17 cellular contexts compared by ENCODE assay signal in the genomic region with DNA sequence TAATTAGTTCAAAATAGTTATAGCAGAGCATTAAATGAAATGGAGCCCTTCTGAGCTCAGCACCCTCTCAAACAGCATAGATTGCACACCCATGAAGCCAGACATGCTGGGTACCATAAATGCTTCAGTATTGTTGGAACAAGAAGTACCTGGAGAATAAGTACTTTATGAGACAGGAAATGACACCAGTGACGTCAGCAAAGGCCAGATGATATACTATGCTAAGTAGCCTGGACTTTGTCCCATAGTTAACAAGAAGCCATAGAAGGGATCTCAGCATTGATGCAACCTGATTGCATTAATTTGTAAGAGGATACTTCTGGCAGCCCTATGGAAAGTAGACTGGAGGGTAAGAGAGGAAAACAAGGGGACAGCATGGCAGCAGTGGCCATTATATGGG. TPM values are rescaled to one million over a fixed set of nuclear protein-coding genes. Genes with fewer than 3 reads are reported as not detected.
DNase-seq lines count a peak whose midpoint lies in the region; ATAC-seq and TF ChIP-seq lines count a peak whose summit lies in the region.
"Had no signal": no experiment of that assay in that cellular context is flagged by ENCODE, and none has a peak within 500 bp of the region (broad histone marks: within the 10 kb centered on the region; RNA-seq: fewer than 3 reads in every experiment).

No MANE protein-coding gene starts in this region.

- no peaks in the 10 kb centered on the region for H3K27me3 ChIP-seq in ovary

- H3K36me3 ChIP-seq in mucosa of descending colon (ENCODE audit: low read depth) (no peaks in the 10 kb centered on the region), ovary (no peaks in the 10 kb centered on the region)

- intact Hi-C loops in mucosa of descending colon (cut with DNase I, micrococcal nuclease), result no loop called here
- intact Hi-C loops in ovary (cut with DNase I), result no loop called here

- H3K4me3 ChIP-seq in mucosa of descending colon, result no peak overlapping the region
- H3K4me3 ChIP-seq in ovary, result no peak overlapping the region

- ATAC-seq in mucosa of descending colon, result peak; percentile 99
- ATAC-seq: SK-N-SH treated with all-trans-retinoic acid at 6 μM for 48 hours had no signal

- no peaks in the 10 kb centered on the region for H3K4me1 ChIP-seq in mucosa of descending colon (ENCODE audit: low read depth)
- no peaks in the 10 kb centered on the region for H3K4me1 ChIP-seq in ovary (ENCODE audit: insufficient read depth)

- no peak for TF ChIP-seq POLR2A in ovary (IDR thresholded peaks at IDR 0.05)

- WGBS in ovary, 3 donors, result 58 to 65% (median 63%) methylated on average over 1 of the region's 1 CpG

- H3K9me3 ChIP-seq in mucosa of descending colon (no peaks in the 10 kb centered on the region), ovary (no peaks in the 10 kb centered on the region)

- TF ChIP-seq CTCF in mucosa of descending colon (IDR thresholded peaks at IDR 0.05) (no peak), ovary (IDR thresholded peaks at IDR 0.05) (no peak), GM20000 (IDR thresholded peaks at IDR 0.05; ENCODE audit: extremely low read depth, missing control alignments) (no peak)

- no peak overlapping the region for H3K27ac ChIP-seq in ovary

- no peak for TF ChIP-seq EP300 in ovary (IDR thresholded peaks at IDR 0.05)

- DNase-seq in DMS53 treated with DMSO at 0.1 percent for 48 hours (lab: John Stamatoyannopoulos, UW; ENCODE audit: unreplicated experiment), result peak; percentile 99
- DNase-seq in HT-29 (ENCODE audit: low spot score), result peak; percentile 69
- peak; percentile 35 for DNase-seq in amniotic epithelial cell (ENCODE audit: low read depth)
- DNase-seq in mucosa of descending colon, result peak in 1 of 3 donors; percentile 92
- no peak for DNase-seq in ovary
- DNase-seq in GF-D8 (lab: John Stamatoyannopoulos, UW), result no peak
- DNase-seq in activated T-cell treated with anti-CD3 and anti-CD28 coated beads for 4 hours, result no peak
- DNase-seq in GM20000 (ENCODE audit: low spot score), result no peak
- DNase-seq: ACHN, AML-193, COR-L47, DMS79, NCI-H1930, NCI-H2171, NCI-H446 treated with DMSO at 0.1 percent for 48 hours, SHP77 had no signal

RNA-seq across cellular contexts. Expression of a gene that starts 16.3 kb away (rescaled TPM):
- total RNA-seq in HT-29 (2014; rRNA removed; shearing (Covaris generic)), result 121 and 129 TPM in 2 replicates
- 10 to 100 TPM; 19.5 to 40.3 (median 27.1) TPM for total RNA-seq in mucosa of descending colon
- total RNA-seq in ovary, result 100 to 1,000 TPM in 1 of 7 donors, 10 to 100 TPM in 6; 22.1 to 132 (median 36.2) TPM
- 100 to 1,000 TPM in 1 of 2 donors, 10 to 100 TPM in 1; 49.2 to 103 TPM for polyA plus RNA-seq in ovary

Comparison
In these comparisons a context has a peak if more than half of its experiments do, and no peak if none do; other contexts are left out.
1. DNase-seq: peak in DMS53 treated with DMSO at 0.1 percent for 48 hours (single experiment), HT-29 (single experiment) and amniotic epithelial cell (single experiment); none in ovary (0 of 5), GF-D8 (single experiment), activated T-cell treated with anti-CD3 and anti-CD28 coated beads for 4 hours (single experiment) and GM20000 (single experiment).